1 cellular context compared by ENCODE assay signal in the genomic region with DNA sequence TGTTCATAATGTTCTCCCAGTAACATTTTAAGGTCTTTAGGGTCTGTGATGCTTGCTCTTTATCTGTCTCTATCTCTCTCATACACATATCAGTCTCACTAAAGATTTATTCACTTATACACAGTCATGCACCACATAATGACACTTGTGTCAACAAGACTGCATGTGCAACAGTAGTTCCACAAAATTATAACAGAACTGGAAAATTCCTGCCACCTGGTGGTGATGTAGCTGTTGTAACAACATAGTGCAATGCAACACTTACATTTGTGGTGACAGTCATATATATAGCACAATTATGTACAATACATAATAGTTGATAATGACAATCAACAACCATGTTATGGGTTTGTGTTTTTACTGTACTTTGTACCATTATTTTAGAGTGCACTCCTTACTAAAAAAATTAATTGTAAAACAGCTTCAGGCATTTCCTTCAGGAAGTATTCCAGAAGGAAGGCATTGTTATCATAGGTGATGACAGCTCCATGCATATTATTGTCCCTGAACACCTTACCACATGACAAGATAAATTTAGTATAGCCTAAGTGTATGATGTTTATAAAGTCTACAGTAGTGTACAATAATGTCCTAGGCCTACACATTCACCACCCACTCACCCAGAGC.
TF ChIP-seq lines count a peak whose summit lies in the region.

No MANE protein-coding gene starts in this region.

TF ChIP-seq in K562, 482 proteins besides CTCF, POLR2A, EP300 and RAD21 (continued from another document):
- TF ChIP-seq, protein P1, sequence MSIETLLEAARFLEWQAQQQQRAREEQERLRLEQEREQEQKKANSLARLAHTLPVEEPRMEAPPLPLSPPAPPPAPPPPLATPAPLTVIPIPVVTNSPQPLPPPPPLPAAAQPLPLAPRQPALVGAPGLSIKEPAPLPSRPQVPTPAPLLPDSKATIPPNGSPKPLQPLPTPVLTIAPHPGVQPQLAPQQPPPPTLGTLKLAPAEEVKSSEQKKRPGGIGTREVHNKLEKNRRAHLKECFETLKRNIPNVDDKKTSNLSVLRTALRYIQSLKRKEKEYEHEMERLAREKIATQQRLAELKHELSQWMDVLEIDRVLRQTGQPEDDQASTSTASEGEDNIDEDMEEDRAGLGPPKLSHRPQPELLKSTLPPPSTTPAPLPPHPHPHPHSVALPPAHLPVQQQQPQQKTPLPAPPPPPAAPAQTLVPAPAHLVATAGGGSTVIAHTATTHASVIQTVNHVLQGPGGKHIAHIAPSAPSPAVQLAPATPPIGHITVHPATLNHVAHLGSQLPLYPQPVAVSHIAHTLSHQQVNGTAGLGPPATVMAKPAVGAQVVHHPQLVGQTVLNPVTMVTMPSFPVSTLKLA (conservative IDR thresholded peaks at IDR 0.05), result peak in 1 of 2 experiments; percentile 33; a peak in 1 of 4 replicates
- TF ChIP-seq FOXA3 (CRISPR knock-in tag; conservative IDR thresholded peaks at IDR 0.05 in 1 of 2, IDR thresholded peaks at IDR 0.05 in 1 of 2), result peak; percentile 34 to 70; a peak in 3 of 4 replicates
- TF ChIP-seq ZNF41 (CRISPR knock-in tag; conservative IDR thresholded peaks at IDR 0.05), result no peak
- TF ChIP-seq MEIS2 (IDR thresholded peaks at IDR 0.05; ENCODE audit: partially characterized antibody), result peak; percentile 2
